ENCODE assay signal across 26 cellular contexts in genomic region chr6:118867181-118867580, GRCh38.
"Had no signal": no experiment of that assay in that cellular context is flagged by ENCODE, and none has a peak within 500 bp of the region (broad histone marks: within the 10 kb centered on the region; RNA-seq: fewer than 3 reads in every experiment).

No MANE protein-coding gene starts in this region.

- H3K27ac ChIP-seq: brain microvascular endothelial cell, esophagus muscularis mucosa, lower lobe of right lung, sigmoid colon, stomach, transverse colon, uterus, VCaP had no signal

- ATAC-seq: activated CD8-positive, alpha-beta memory T cell treated with anti-CD3 and anti-CD28 coated beads, Interleukin-2, amount 10 ng/mL, durations not matched to agents 7 days and 5 days; activated CD8-positive, alpha-beta T cell treated with anti-CD3 and anti-CD28 coated beads for 36 hours; left lobe of liver; lower lobe of right lung; stimulated activated memory B cell treated with anti-CD40 and anti-IgM and Interleukin-4, amounts not matched to agents 10 μg/mL and 1 μg/mL and 100 μg/mL, for 72 hours; T-helper 17 cell had no signal

- H3K36me3 ChIP-seq: brain microvascular endothelial cell, esophagus muscularis mucosa, lower lobe of right lung, sigmoid colon, transverse colon, uterus had no signal

- H3K4me3 ChIP-seq: esophagus muscularis mucosa, lower lobe of right lung, sigmoid colon, smooth muscle cell, stomach, transverse colon, uterus had no signal

- H3K4me1 ChIP-seq: uterus had no signal

- H3K27me3 ChIP-seq: brain microvascular endothelial cell, esophagus muscularis mucosa, sigmoid colon, stomach, transverse colon, uterus had no signal

- H3K4me2 ChIP-seq: smooth muscle cell had no signal

- DNase-seq: activated CD4-positive, alpha-beta T cell treated with anti-CD3 and anti-CD28 coated beads, Interleukin-2, amount 10 ng/mL, durations not matched to agents 7 days and 5 days; activated CD4-positive, CD25-positive, alpha-beta regulatory T cell treated with anti-CD3 and anti-CD28 coated beads, Interleukin-2, amount 50 U/mL, for 72 hours; activated CD8-positive, alpha-beta memory T cell treated with anti-CD3 and anti-CD28 coated beads, Interleukin-2, amount 10 ng/mL, durations not matched to agents 7 days and 5 days; activated CD8-positive, alpha-beta T cell treated with anti-CD3 and anti-CD28 coated beads for 36 hours; activated gamma-delta T cell; activated T-cell treated with anti-CD3 and anti-CD28 coated beads for 4 hours; aorta; brain microvascular endothelial cell; central memory CD4-positive, alpha-beta T cell; dermis blood vessel endothelial cell; effector CD8-positive, alpha-beta T cell; lower lobe of right lung; naive B cell; occipital lobe; posterior cingulate gyrus; sigmoid colon; stimulated activated CD4-positive, alpha-beta T cell treated with anti-CD3 and anti-CD28 coated beads, Interleukin-15, amount 100 ng/mL, for 24 hours; stomach; T-helper 17 cell; transverse colon; uterus had no signal

- H3K9me3 ChIP-seq: esophagus muscularis mucosa, sigmoid colon, stomach, uterus had no signal
